ENCODE assay signal across 12 cellular contexts in the genomic region with DNA sequence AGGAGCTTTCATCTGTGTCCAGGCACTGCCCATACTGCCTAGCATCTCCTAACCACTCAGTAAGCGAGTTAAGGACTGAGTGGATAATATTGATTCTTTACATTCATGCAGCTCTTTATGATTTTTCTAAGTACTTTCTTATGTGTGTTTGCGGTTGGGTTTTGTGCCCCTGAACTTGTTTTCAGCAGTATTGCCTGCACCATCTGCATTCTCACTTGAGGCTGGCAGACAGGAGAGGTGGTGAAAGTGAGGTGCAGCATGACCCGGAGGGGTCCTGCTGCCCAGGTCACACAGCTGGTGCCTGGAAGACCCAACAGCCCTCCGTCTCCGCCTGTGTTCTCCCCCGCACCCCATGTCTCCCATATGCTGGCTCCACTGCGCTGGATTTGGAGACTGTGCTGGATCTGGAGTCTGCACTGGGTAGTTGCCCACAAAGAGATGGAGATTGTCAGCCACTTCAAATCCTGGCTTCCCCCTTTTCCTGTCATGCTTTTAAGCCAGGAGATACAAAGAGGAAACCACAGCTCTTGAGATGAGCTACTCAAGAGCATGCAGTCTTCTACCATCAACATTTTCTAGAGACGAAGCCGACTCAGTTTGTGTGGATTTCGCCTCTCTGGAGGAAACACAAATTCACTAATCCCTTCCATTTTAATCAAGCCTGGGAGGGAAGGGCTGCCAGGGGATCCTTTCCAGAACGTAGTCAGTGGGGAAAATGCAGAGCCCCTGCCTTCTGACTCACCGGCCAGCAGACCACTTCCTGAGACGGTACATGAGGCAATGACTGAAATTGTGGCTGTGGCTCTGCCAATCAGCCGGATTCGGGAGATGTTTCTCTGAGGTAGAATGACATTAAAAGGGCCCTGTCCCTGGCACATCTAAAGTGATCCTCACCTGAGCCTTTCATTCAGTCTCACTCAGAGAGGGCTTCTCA.
A peak's percentile ranks its signal among the peaks of the same experiment; 100 is the strongest.
DNase-seq lines count a peak whose midpoint lies in the region; ATAC-seq and TF ChIP-seq lines count a peak whose summit lies in the region.
"Had no signal": no experiment of that assay in that cellular context is flagged by ENCODE, and none has a peak within 500 bp of the region (broad histone marks: within the 10 kb centered on the region; RNA-seq: fewer than 3 reads in every experiment).

No MANE protein-coding gene starts in this region.

- no peak overlapping the region for H3K27ac ChIP-seq in H9 (ENCODE audit: insufficient read length, low read depth, low read length)
- H3K27ac ChIP-seq in esophagus squamous epithelium: peak overlapping the region in 3 of 4 donors; percentile 23 to 69 (median 46)
- no peak overlapping the region for H3K27ac ChIP-seq in psoas muscle
- H3K27ac ChIP-seq in suprapubic skin: no peak overlapping the region
- H3K27ac ChIP-seq: KMS-11, prostate gland had no signal

- TF ChIP-seq POLR2A in esophagus squamous epithelium (IDR thresholded peaks at IDR 0.05) (no peak), suprapubic skin (IDR thresholded peaks at IDR 0.05) (no peak)

- no peaks in the 10 kb centered on the region for H3K27me3 ChIP-seq in H9 (ENCODE audit: insufficient read depth, low read length)
- H3K27me3 ChIP-seq in esophagus squamous epithelium: peaks cover 0 to 3% (median 0%) of the 10 kb centered on the region in 4 donors
- peaks cover 0 to 4% (median 0%) of the 10 kb centered on the region in 3 donors for H3K27me3 ChIP-seq in psoas muscle (ENCODE audit: insufficient read depth in 3 of 3, low read length in 2 of 3)
- H3K27me3 ChIP-seq in suprapubic skin: no peaks in the 10 kb centered on the region
- H3K27me3 ChIP-seq: Peyer's patch had no signal

- DNase-seq in H9 (no peak), OCI-M1 (lab: John Stamatoyannopoulos, UW) (peak; percentile 45), esophagus squamous epithelium (lab: John Stamatoyannopoulos, UW) (no peak), psoas muscle (peak; percentile 61 to 70), suprapubic skin (ENCODE audit: low spot score in 2 of 2) (no peak), NCI-H524 (lab: John Stamatoyannopoulos, UW) (no peak)

- H4K91ac ChIP-seq in H9 (ENCODE audit: insufficient read length, low read depth, low read length): no peak overlapping the region

- H2AK5ac ChIP-seq in H9 (ENCODE audit: insufficient read length, low read length): no peak overlapping the region

- H3K4me3 ChIP-seq in esophagus squamous epithelium (no peak overlapping the region), psoas muscle (no peak overlapping the region), suprapubic skin (no peak overlapping the region)
- H3K4me3 ChIP-seq: Peyer's patch, prostate gland had no signal

- H3K56ac ChIP-seq in H9 (ENCODE audit: insufficient read length, low read depth, low read length): no peak overlapping the region

- no peak overlapping the region for H2BK12ac ChIP-seq in H9 (ENCODE audit: insufficient read length, low read depth, low read length)

- no peaks in the 10 kb centered on the region; the same call in 1 of the 2 replicates for H3K4me1 ChIP-seq in H9 (ENCODE audit: insufficient read depth, low read length)
- H3K4me1 ChIP-seq in esophagus squamous epithelium: peaks cover 5 to 64% (median 33%) of the 10 kb centered on the region in 3 donors
- peaks cover 18% of the 10 kb centered on the region for H3K4me1 ChIP-seq in psoas muscle
- H3K4me1 ChIP-seq in suprapubic skin: peaks cover 48% of the 10 kb centered on the region
- H3K4me1 ChIP-seq: prostate gland had no signal

- ATAC-seq in psoas muscle: no peak
- ATAC-seq in HG03521 (IDR thresholded peaks at IDR 0.05; ENCODE audit: unreplicated experiment): no peak
- ATAC-seq in GM18870 (IDR thresholded peaks at IDR 0.05; ENCODE audit: unreplicated experiment): no peak

- WGBS in H9 (ENCODE audit: extremely low coverage, insufficient read length, low lambda C conversion rate): no CpG with 5 or more reads among the region's 15 CpGs
- 67 to 76% methylated on average over 1 to 14 of the region's 15 CpGs for WGBS in esophagus squamous epithelium, 2 donors
- 63 to 76% (median 69%) methylated on average over 15 of the region's 15 CpGs for WGBS in psoas muscle, 3 donors
- WGBS in suprapubic skin: 77% methylated on average over 15 of the region's 15 CpGs

- no peak overlapping the region for H3K9ac ChIP-seq in H9 (ENCODE audit: extremely low read depth, insufficient read length, low read length)
- H3K9ac ChIP-seq: KMS-11 had no signal

- H2AFZ ChIP-seq in H9 (ENCODE audit: low read length): no peak overlapping the region

- H3K27me3 Mint-ChIP-seq in H9 (ENCODE audit: low read depth): peaks cover 5% of the 10 kb centered on the region; the same call in 1 of the 2 replicates

- H3K9me3 ChIP-seq in H9 (ENCODE audit: control insufficient read depth, low read depth, low read length): no peaks in the 10 kb centered on the region
- H3K9me3 ChIP-seq in esophagus squamous epithelium: no peaks in the 10 kb centered on the region
- H3K9me3 ChIP-seq in psoas muscle: no peaks in the 10 kb centered on the region
- H3K9me3 ChIP-seq in suprapubic skin: no peaks in the 10 kb centered on the region
- H3K9me3 ChIP-seq: Peyer's patch, prostate gland had no signal

- intact Hi-C loops in esophagus squamous epithelium (cut with DNase I): no loop called here
- intact Hi-C loops in psoas muscle (cut with DNase I): no loop called here

- H3K27ac Mint-ChIP-seq in H9: peak overlapping the region in 2 of 3 experiments; percentile 34 to 41; a peak in 2 of 7 replicates

- H3K36me3 Mint-ChIP-seq in H9 (ENCODE audit: insufficient read depth in 1 of 3, low read depth in 3 of 3): no peaks in the 10 kb centered on the region

- H3K79me1 ChIP-seq in H9 (ENCODE audit: insufficient read depth, low read depth, low read length, poor library complexity, severe bottlenecking): no peaks in the 10 kb centered on the region

- no peak overlapping the region for H3K14ac ChIP-seq in H9 (ENCODE audit: insufficient read depth, low read length)

- no peak overlapping the region for H4K8ac ChIP-seq in H9 (replicated peaks; ENCODE audit: insufficient read length, low read depth, low read length)

- no peak overlapping the region for H2BK120ac ChIP-seq in H9 (ENCODE audit: low read depth, low read length, poor library complexity, severe bottlenecking)

- no peaks in the 10 kb centered on the region for H3K79me2 ChIP-seq in H9 (ENCODE audit: insufficient read depth, low read length)

- no peak overlapping the region for H4K5ac ChIP-seq in H9 (ENCODE audit: insufficient read length, low read depth, low read length)

- H2BK15ac ChIP-seq in H9 (ENCODE audit: low read depth, low read length): no peak overlapping the region

- no peak overlapping the region for H3K18ac ChIP-seq in H9 (ENCODE audit: insufficient read length, low read depth, low read length)

- H3K4me3 Mint-ChIP-seq in H9: no peak overlapping the region
- H3K4me3 Mint-ChIP-seq: central memory CD8-positive, alpha-beta T cell had no signal

- no peak overlapping the region for H3T11ph ChIP-seq in H9 (ENCODE audit: low read length)

- TF ChIP-seq CTCF in H9 (conservative IDR thresholded peaks at IDR 0.05): no peak
- TF ChIP-seq CTCF in esophagus squamous epithelium (IDR thresholded peaks at IDR 0.05): no peak
- TF ChIP-seq CTCF in psoas muscle (IDR thresholded peaks at IDR 0.05): no peak
- no peak for TF ChIP-seq CTCF in suprapubic skin (IDR thresholded peaks at IDR 0.05)

- H3K4ac ChIP-seq in H9 (ENCODE audit: low read depth, low read length): no peak overlapping the region

- TF ChIP-seq EP300 in suprapubic skin (IDR thresholded peaks at IDR 0.05): no peak

- H3K9me3 Mint-ChIP-seq in H9: no peaks in the 10 kb centered on the region; a peak in 1 of 5 replicates
- H3K9me3 Mint-ChIP-seq: central memory CD8-positive, alpha-beta T cell had no signal

- H2BK20ac ChIP-seq in H9 (ENCODE audit: low read depth, low read length, poor library complexity, severe bottlenecking): no peak overlapping the region

- H3K23ac ChIP-seq in H9 (ENCODE audit: insufficient read length, low read depth, low read length): no peak overlapping the region

- no peaks in the 10 kb centered on the region for H3K36me3 ChIP-seq in esophagus squamous epithelium
- H3K36me3 ChIP-seq in psoas muscle (ENCODE audit: insufficient read depth in 1 of 2, low read depth in 1 of 2): no peaks in the 10 kb centered on the region
- H3K36me3 ChIP-seq in suprapubic skin: no peaks in the 10 kb centered on the region
- H3K36me3 ChIP-seq: Peyer's patch, prostate gland had no signal

- peaks cover 28 to 31% of the 10 kb centered on the region in 2 experiments for H3K4me1 Mint-ChIP-seq in H9
- H3K4me1 Mint-ChIP-seq: central memory CD8-positive, alpha-beta T cell had no signal

- no peak overlapping the region for H2BK5ac ChIP-seq in H9 (ENCODE audit: insufficient read length, low read length)

- H4K20me1 ChIP-seq in H9 (ENCODE audit: control insufficient read depth, insufficient read depth, insufficient read length): no peaks in the 10 kb centered on the region

- H3K23me2 ChIP-seq in H9 (ENCODE audit: insufficient read length, low read depth, low read length, poor library complexity, severe bottlenecking): no peaks in the 10 kb centered on the region

- H3K4me2 ChIP-seq in H9 (ENCODE audit: insufficient read depth, insufficient read length, low read length): no peak overlapping the region
- H3K4me2 ChIP-seq: KMS-11 had no signal

Comparison
In these comparisons a context has a peak if more than half of its experiments do, and no peak if none do; other contexts are left out.
1. DNase-seq: peak in OCI-M1 (single experiment) and psoas muscle (2 of 2); none in H9 (single experiment), esophagus squamous epithelium (single experiment), suprapubic skin (0 of 2) and NCI-H524 (0 of 2).
2. H3K27ac ChIP-seq: peak in esophagus squamous epithelium (3 of 4); none in H9 (single experiment), psoas muscle (single experiment) and suprapubic skin (single experiment).